Comparison of ENCODE assay signal across 23 cellular contexts in the genomic region with DNA sequence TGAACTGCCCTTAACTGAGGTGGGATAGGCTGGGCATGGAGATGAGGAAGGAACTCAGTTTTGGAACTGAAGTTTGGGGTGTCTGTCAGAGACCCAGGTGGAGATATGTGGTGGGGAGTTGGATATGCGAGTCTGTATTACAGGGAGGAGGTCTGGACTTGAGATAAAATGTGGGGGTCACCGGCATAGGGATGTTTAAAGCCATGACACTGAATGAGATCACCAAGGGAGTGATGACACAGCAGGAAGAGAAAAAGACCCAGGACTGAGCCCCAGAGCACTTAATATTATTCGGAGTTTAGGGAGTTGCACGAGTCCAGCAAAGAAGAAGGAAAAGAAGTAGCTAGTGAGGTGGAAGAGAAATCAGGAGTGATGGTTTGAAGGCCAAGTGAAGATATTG. TPM values are rescaled to one million over a fixed set of nuclear protein-coding genes. Genes with fewer than 3 reads are reported as not detected.
DNase-seq lines count a peak whose midpoint lies in the region; ATAC-seq, FAIRE-seq and TF ChIP-seq lines count a peak whose summit lies in the region.
"Had no signal": no experiment of that assay in that cellular context is flagged by ENCODE, and none has a peak within 500 bp of the region (broad histone marks: within the 10 kb centered on the region; RNA-seq: fewer than 3 reads in every experiment).

No MANE protein-coding gene starts in this region.

- peaks cover 31% of the 10 kb centered on the region for H3K27me3 Mint-ChIP-seq in T-helper 17 cell
- H3K27me3 Mint-ChIP-seq in central memory CD8-positive, alpha-beta T cell, result no peaks in the 10 kb centered on the region
- H3K27me3 Mint-ChIP-seq: CD4-positive, alpha-beta T cell had no signal

- no peak for FAIRE-seq in A549 (lab: Jason Lieb, UNC)
- FAIRE-seq: A204.1, G401.6, GM12892, H1 had no signal

- no peak overlapping the region for H3K4me3 ChIP-seq in A549
- no peak overlapping the region for H3K4me3 ChIP-seq in esophagus squamous epithelium
- H3K4me3 ChIP-seq: BLaER1 treated with 17β-estradiol and CSF1 and Interleukin-3, amounts not matched to agents 10 nM and 100 nM; GM23248 had no signal

- H3K9me3 Mint-ChIP-seq in central memory CD8-positive, alpha-beta T cell, result no peaks in the 10 kb centered on the region
- H3K9me3 Mint-ChIP-seq: CD4-positive, alpha-beta T cell; CD8-positive, alpha-beta memory T cell had no signal

- DNase-seq in A549 (ENCODE audit: low read depth in 1 of 2, low spot score in 1 of 2) (no peak), T-helper 17 cell (no peak), esophagus squamous epithelium (lab: John Stamatoyannopoulos, UW) (no peak), NCI-H128 (lab: John Stamatoyannopoulos, UW; ENCODE audit: unreplicated experiment) (no peak)
- no peak for DNase-seq in central memory CD8-positive, alpha-beta T cell (ENCODE audit: low spot score in 2 of 2)
- DNase-seq: ACHN; AML-193; BE2C; CD4-positive, alpha-beta T cell; CD8-positive, alpha-beta memory T cell; DMS53; DMS79 treated with DMSO at 0.1 percent for 48 hours; GM23248; H7; HCEC 1CT had no signal

- TF ChIP-seq CTCF in A549 (IDR thresholded peaks at IDR 0.05) (no peak), esophagus squamous epithelium (IDR thresholded peaks at IDR 0.05) (no peak)

- peaks cover 21% of the 10 kb centered on the region for H3K4me1 Mint-ChIP-seq in T-helper 17 cell
- H3K4me1 Mint-ChIP-seq in central memory CD8-positive, alpha-beta T cell, result peaks cover 13% of the 10 kb centered on the region

- POLR2A ChIA-PET in A549 (lab: Yijun Ruan, JAX), result no interaction called here

- intact Hi-C loops in esophagus squamous epithelium (cut with DNase I), result no loop called here

- no peak overlapping the region for H3K4me2 ChIP-seq in A549
- H3K4me2 ChIP-seq: BLaER1 treated with 17β-estradiol and CSF1 and Interleukin-3, amounts not matched to agents 10 nM and 100 nM had no signal

- H3K4me1 ChIP-seq in A549 (no peaks in the 10 kb centered on the region), esophagus squamous epithelium (peaks cover 0 to 17% (median 0%) of the 10 kb centered on the region in 3 donors)

- CTCF ChIA-PET in A549 (lab: Yijun Ruan, JAX), result interaction anchor here (0.6 kb wide), 2 partner anchors 67 kb away, joined by 3 to 4 read pairs; no protein-coding TSS in a partner anchor

- TF ChIP-seq POLR2A in A549 (IDR thresholded peaks at IDR 0.05; ENCODE audit: low read length), result no peak
- no peak for TF ChIP-seq POLR2A in esophagus squamous epithelium (IDR thresholded peaks at IDR 0.05)

- H3K27ac ChIP-seq in A549 (no peak overlapping the region), esophagus squamous epithelium (no peak overlapping the region)
- H3K27ac ChIP-seq: 22Rv1; BLaER1 treated with 17β-estradiol and CSF1 and Interleukin-3, amounts not matched to agents 10 nM and 100 nM; GM23248 had no signal

- peaks cover 10% of the 10 kb centered on the region for H3K36me3 Mint-ChIP-seq in T-helper 17 cell (ENCODE audit: low read depth)
- H3K36me3 Mint-ChIP-seq in central memory CD8-positive, alpha-beta T cell (ENCODE audit: insufficient read depth), result peaks cover 11% of the 10 kb centered on the region
- H3K36me3 Mint-ChIP-seq: CD14-positive monocyte had no signal

- H3K9me3 ChIP-seq in A549 (no peaks in the 10 kb centered on the region), T-helper 17 cell (ENCODE audit: control insufficient read depth, low read length, poor library complexity, severe bottlenecking) (no peaks in the 10 kb centered on the region), esophagus squamous epithelium (no peaks in the 10 kb centered on the region)
- H3K9me3 ChIP-seq: BE2C; BLaER1 treated with 17β-estradiol and CSF1 and Interleukin-3, amounts not matched to agents 10 nM and 100 nM had no signal

- peaks cover 0 to 9% (median 0%) of the 10 kb centered on the region in 4 donors for H3K27me3 ChIP-seq in esophagus squamous epithelium
- H3K27me3 ChIP-seq: BLaER1 treated with 17β-estradiol and CSF1 and Interleukin-3, amounts not matched to agents 10 nM and 100 nM had no signal

- no peaks in the 10 kb centered on the region for H3K36me3 ChIP-seq in esophagus squamous epithelium
- H3K36me3 ChIP-seq: BE2C; BLaER1 treated with 17β-estradiol and CSF1 and Interleukin-3, amounts not matched to agents 10 nM and 100 nM had no signal

- TF ChIP-seq RAD21 in A549 (conservative IDR thresholded peaks at IDR 0.05 in 1 of 2, IDR thresholded peaks at IDR 0.05 in 1 of 2), result no peak

- H3K27ac Mint-ChIP-seq in T-helper 17 cell, result peak overlapping the region; percentile 78
- peak overlapping the region; percentile 4 for H3K27ac Mint-ChIP-seq in central memory CD8-positive, alpha-beta T cell (ENCODE audit: low read depth)
- H3K27ac Mint-ChIP-seq: CD4-positive, alpha-beta T cell had no signal

- whole genome bisulfite sequencing in A549 (ENCODE audit: missing lambda C conversion rate), result 35% methylated on average over 4 of the region's 4 CpGs
- WGBS in esophagus squamous epithelium, 2 donors, result 66 to 75% methylated on average over 4 of the region's 4 CpGs

- H3K4me3 Mint-ChIP-seq in T-helper 17 cell, result no peak overlapping the region
- H3K4me3 Mint-ChIP-seq in central memory CD8-positive, alpha-beta T cell, result no peak overlapping the region

- ATAC-seq in A549 (no peak), T-helper 17 cell (no peak), GM21367 (IDR thresholded peaks at IDR 0.05; ENCODE audit: unreplicated experiment) (no peak)
- ATAC-seq in central memory CD8-positive, alpha-beta T cell (replicated peaks; ENCODE audit: extremely low read depth, poor library complexity, severe bottlenecking), result no peak

- no peak for TF ChIP-seq EP300 in A549 (IDR thresholded peaks at IDR 0.05)

TF ChIP-seq in A549, 52 proteins besides CTCF, POLR2A, EP300 and RAD21:
- TF ChIP-seq NFE2L2 (conservative IDR thresholded peaks at IDR 0.05; ENCODE audit: low read length) (0 out of 2 replicates have a peak, but pooled peaks have one; percentile 6), MYC (IDR thresholded peaks at IDR 0.05; ENCODE audit: borderline replicate concordance, low read length) (no peak)
- TF ChIP-seq, protein P1, sequence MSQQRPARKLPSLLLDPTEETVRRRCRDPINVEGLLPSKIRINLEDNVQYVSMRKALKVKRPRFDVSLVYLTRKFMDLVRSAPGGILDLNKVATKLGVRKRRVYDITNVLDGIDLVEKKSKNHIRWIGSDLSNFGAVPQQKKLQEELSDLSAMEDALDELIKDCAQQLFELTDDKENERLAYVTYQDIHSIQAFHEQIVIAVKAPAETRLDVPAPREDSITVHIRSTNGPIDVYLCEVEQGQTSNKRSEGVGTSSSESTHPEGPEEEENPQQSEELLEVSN (IDR thresholded peaks at IDR 0.05; ENCODE audit: borderline replicate concordance, low read depth), result no peak

RNA-seq across cellular contexts. Expression of a gene that starts 4.0 kb away (rescaled TPM):
- polyA plus RNA-seq in A549 (2011; rRNA removed), result 0.61 and 0.81 TPM in 2 replicates
- polyA plus RNA-seq in A549 (2012; cell fraction: cytosol; rRNA removed), result 0.21 and 0.26 TPM in 2 replicates
- polyA plus RNA-seq in A549 (2012; cell fraction: nucleus; rRNA removed), result 0.25 and 0.31 TPM in 2 replicates
- polyA plus RNA-seq in A549 (2017; fragmentation: RNase III; extraction: RNeasy Plus Mini Kit Qiagen cat#74134 plus additional on column Dnase treatment), result 0.64 to 0.94 TPM (median 0.90 TPM) in 3 replicates
- 0.39 and 0.41 TPM in 2 replicates for polyA minus RNA-seq in A549 (2011; rRNA and poly(A)+ RNA removed)
- total RNA-seq in T-helper 17 cell, result 10 to 100 TPM; 18.8 to 30.3 TPM
- 1 to 10 TPM; 2.4 to 9.7 (median 6.6) TPM for total RNA-seq in esophagus squamous epithelium
- total RNA-seq: H1, H7 had no signal
- polyA plus RNA-seq: H1 had no signal

RNA-seq across cellular contexts. Expression of a gene that starts 26.8 kb away (rescaled TPM):
- 19.2 and 20.5 TPM in 2 replicates for polyA plus RNA-seq in A549 (2011; rRNA removed)
- 25.2 and 28.8 TPM in 2 replicates for polyA plus RNA-seq in A549 (2012; cell fraction: cytosol; rRNA removed)
- polyA plus RNA-seq in A549 (2012; cell fraction: nucleus; rRNA removed), result 12.6 and 15.0 TPM in 2 replicates
- 17.3 to 21.2 TPM (median 20.0 TPM) in 3 replicates for polyA plus RNA-seq in A549 (2017; fragmentation: RNase III; extraction: RNeasy Plus Mini Kit Qiagen cat#74134 plus additional on column Dnase treatment)
- 9.1 and 15.2 TPM in 2 replicates for polyA minus RNA-seq in A549 (2011; rRNA and poly(A)+ RNA removed)
- total RNA-seq in T-helper 17 cell, result 10 to 100 TPM; 16.1 to 17.3 TPM
- 10 to 100 TPM in 1 of 4 donors, 1 to 10 TPM in 3; 7.8 to 15.6 (median 8.6) TPM for total RNA-seq in esophagus squamous epithelium
